13 cellular contexts compared by ENCODE assay signal in the genomic region with DNA sequence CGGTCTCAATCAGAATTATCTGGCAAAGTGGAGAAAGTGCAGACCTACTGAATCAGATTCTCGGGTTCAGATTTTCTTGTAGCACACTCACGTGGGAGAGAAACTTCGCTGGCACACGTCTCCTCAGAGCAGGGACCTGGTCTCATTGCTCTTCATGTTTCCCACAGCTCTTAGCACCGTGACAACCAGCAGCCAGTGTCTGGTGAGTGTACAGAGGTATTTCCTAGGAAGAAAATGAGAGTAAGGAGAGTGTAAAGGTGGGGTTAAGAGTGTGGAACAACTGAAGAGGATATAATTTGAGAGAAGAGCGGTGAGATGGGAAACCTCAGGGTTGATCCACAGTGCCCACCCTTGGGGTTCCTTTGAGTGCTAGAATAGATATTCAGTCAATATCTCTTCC.
DNase-seq lines count a peak whose midpoint lies in the region; ATAC-seq, FAIRE-seq and TF ChIP-seq lines count a peak whose summit lies in the region.
"Had no signal": no experiment of that assay in that cellular context is flagged by ENCODE, and none has a peak within 500 bp of the region (broad histone marks: within the 10 kb centered on the region; RNA-seq: fewer than 3 reads in every experiment).

No MANE protein-coding gene starts in this region.

- no peaks in the 10 kb centered on the region for H3K79me2 ChIP-seq in fibroblast of lung (ENCODE audit: control insufficient read depth, insufficient read depth, low read length)

- peaks cover 54% of the 10 kb centered on the region for H3K4me1 Mint-ChIP-seq in CD8-positive, alpha-beta T cell (ENCODE audit: low read depth)

- CTCF ChIA-PET in CD8-positive, alpha-beta T cell (lab: Charles Lee), result interaction anchor here (1.0 kb wide), 1 partner anchor 130 kb away, joined by 3 read pairs; the partner anchor contains the start of gene NEMF

- peak overlapping the region; percentile 4 for H3K9ac ChIP-seq in fibroblast of lung (ENCODE audit: insufficient read depth, low read length)

- H3K27me3 ChIP-seq in CD8-positive, alpha-beta T cell (ENCODE audit: insufficient read depth, low read length), result no peaks in the 10 kb centered on the region
- no peaks in the 10 kb centered on the region for H3K27me3 ChIP-seq in fibroblast of lung (ENCODE audit: control insufficient read depth, insufficient read depth, low read length)
- H3K27me3 ChIP-seq: foreskin keratinocyte had no signal

- intact Hi-C loops in CD8-positive, alpha-beta T cell (cut with DNase I, micrococcal nuclease), result loop anchor here in 1 of 2 experiments (2.0 kb wide), 1 partner anchor 21 kb away; no protein-coding TSS in a partner anchor

- no peaks in the 10 kb centered on the region for H3K9me3 ChIP-seq in CD8-positive, alpha-beta T cell (ENCODE audit: low read length)
- no peaks in the 10 kb centered on the region for H3K9me3 ChIP-seq in fibroblast of lung (ENCODE audit: control insufficient read depth, insufficient read depth, low read depth, low read length)

- TF ChIP-seq CTCF in CD8-positive, alpha-beta T cell (IDR thresholded peaks at IDR 0.05), result no peak
- TF ChIP-seq CTCF in fibroblast of lung (conservative IDR thresholded peaks at IDR 0.05 in 1 of 2, IDR thresholded peaks at IDR 0.05 in 1 of 2; ENCODE audit: low read depth in 1 of 2, low read length in 2 of 2), result no peak

- no peaks in the 10 kb centered on the region for H3K36me3 ChIP-seq in CD8-positive, alpha-beta T cell (ENCODE audit: insufficient read depth, low read length)
- H3K36me3 ChIP-seq in fibroblast of lung (ENCODE audit: control insufficient read depth, insufficient read depth, low read length), result no peaks in the 10 kb centered on the region

- POLR2A ChIA-PET in CD8-positive, alpha-beta T cell (lab: Charles Lee), result interaction anchor here (1.0 kb wide), 1 partner anchor 10 kb away, joined by 3 read pairs; no protein-coding TSS in a partner anchor

- H3K4me1 ChIP-seq in CD8-positive, alpha-beta T cell (ENCODE audit: insufficient read depth, low read length), result peaks cover 41% of the 10 kb centered on the region
- peaks cover 19% of the 10 kb centered on the region for H3K4me1 ChIP-seq in fibroblast of lung (ENCODE audit: control insufficient read depth, extremely low read depth, insufficient read depth, low read length)
- H3K4me1 ChIP-seq: foreskin keratinocyte had no signal

- no peak for FAIRE-seq in frontal cortex (lab: Jason Lieb, UNC)
- FAIRE-seq: bronchial epithelial cell had no signal

- H3K27me3 Mint-ChIP-seq in CD8-positive, alpha-beta T cell (ENCODE audit: low read depth), result no peaks in the 10 kb centered on the region

- peak overlapping the region; percentile 79 for H3K4me2 ChIP-seq in fibroblast of lung (ENCODE audit: extremely low read depth, insufficient read depth, low read length)

- no peak for DNase-seq in CD8-positive, alpha-beta T cell
- DNase-seq in fibroblast of lung (ENCODE audit: low read depth in 2 of 2) (peak in 1 of 2 donors; percentile 59), renal cortical epithelial cell (ENCODE audit: low read depth) (peak; percentile 61), COR-L47 (lab: John Stamatoyannopoulos, UW) (no peak), NOMO-1 (lab: John Stamatoyannopoulos, UW; ENCODE audit: unreplicated experiment in 2 of 2) (no peak), frontal cortex (ENCODE audit: low spot score in 2 of 2) (no peak)
- DNase-seq: foreskin keratinocyte, Karpas-422, NCI-H446 had no signal

- no peak for ATAC-seq in CD8-positive, alpha-beta T cell
- ATAC-seq in SK-N-SH treated with all-trans-retinoic acid at 6 μM for 48 hours, result peak; percentile 56
- ATAC-seq in HG03457 (IDR thresholded peaks at IDR 0.05; ENCODE audit: unreplicated experiment), result no peak
- ATAC-seq: foreskin keratinocyte had no signal

- no peak overlapping the region for H3K27ac ChIP-seq in CD8-positive, alpha-beta T cell (ENCODE audit: low read depth, low read length)
- peak overlapping the region; percentile 90 for H3K27ac ChIP-seq in fibroblast of lung (ENCODE audit: insufficient read depth, low read length)
- H3K27ac ChIP-seq: foreskin keratinocyte had no signal

- H3K9me3 Mint-ChIP-seq in CD8-positive, alpha-beta T cell, result no peaks in the 10 kb centered on the region

- no peak overlapping the region for H2AFZ ChIP-seq in fibroblast of lung (ENCODE audit: low read length)

- no peaks in the 10 kb centered on the region for H3K36me3 Mint-ChIP-seq in CD8-positive, alpha-beta T cell

- no peaks in the 10 kb centered on the region for H4K20me1 ChIP-seq in fibroblast of lung (ENCODE audit: control insufficient read depth, extremely low read depth, insufficient read depth, low read length)

- H3K27ac Mint-ChIP-seq in CD8-positive, alpha-beta T cell, result peak overlapping the region; percentile 78

- H3K4me3 ChIP-seq in CD8-positive, alpha-beta T cell (ENCODE audit: low read depth, low read length), result no peak overlapping the region
- peak overlapping the region in 1 of 4 experiments; percentile 32 for H3K4me3 ChIP-seq in fibroblast of lung (replicated peaks in 1 of 4; ENCODE audit: control extremely low read depth in 1 of 4, insufficient read depth in 1 of 4, low read depth in 3 of 4, low read length in 4 of 4)
- H3K4me3 ChIP-seq: lung had no signal

- H3K4me3 Mint-ChIP-seq in CD8-positive, alpha-beta T cell, result no peak overlapping the region

TF ChIP-seq in SK-N-SH treated with all-trans-retinoic acid at 6 μM for 48 hours, 23 proteins besides CTCF, POLR2A, EP300 and RAD21 (continues in another document):
- TF ChIP-seq ZC3H10 (CRISPR knock-in tag; IDR thresholded peaks at IDR 0.05) (no peak), ESRRG (CRISPR knock-in tag; IDR thresholded peaks at IDR 0.05) (no peak), POU6F1 (CRISPR knock-in tag; IDR thresholded peaks at IDR 0.05; ENCODE audit: borderline replicate concordance, low read depth) (no peak), OSR1 (CRISPR knock-in tag; IDR thresholded peaks at IDR 0.05) (no peak), ZNF70 (CRISPR knock-in tag; IDR thresholded peaks at IDR 0.05) (no peak), TCF4 (CRISPR knock-in tag; IDR thresholded peaks at IDR 0.05; ENCODE audit: borderline replicate concordance) (no peak), ARNTL (CRISPR knock-in tag; IDR thresholded peaks at IDR 0.05; ENCODE audit: borderline replicate concordance, low read depth) (no peak), RARB (CRISPR knock-in tag; IDR thresholded peaks at IDR 0.05) (no peak), TOX (CRISPR knock-in tag; IDR thresholded peaks at IDR 0.05; ENCODE audit: borderline replicate concordance) (no peak), CSDC2 (CRISPR knock-in tag; IDR thresholded peaks at IDR 0.05) (no peak), CREB5 (CRISPR knock-in tag; IDR thresholded peaks at IDR 0.05; ENCODE audit: low read depth) (no peak), GLIS3 (CRISPR knock-in tag; IDR thresholded peaks at IDR 0.05) (no peak), ZFP30 (CRISPR knock-in tag; IDR thresholded peaks at IDR 0.05) (no peak), ISL1 (CRISPR knock-in tag; IDR thresholded peaks at IDR 0.05) (no peak), ZNF565 (CRISPR knock-in tag; conservative IDR thresholded peaks at IDR 0.05; ENCODE audit: low read depth) (no peak)
- TF ChIP-seq, protein P1, sequence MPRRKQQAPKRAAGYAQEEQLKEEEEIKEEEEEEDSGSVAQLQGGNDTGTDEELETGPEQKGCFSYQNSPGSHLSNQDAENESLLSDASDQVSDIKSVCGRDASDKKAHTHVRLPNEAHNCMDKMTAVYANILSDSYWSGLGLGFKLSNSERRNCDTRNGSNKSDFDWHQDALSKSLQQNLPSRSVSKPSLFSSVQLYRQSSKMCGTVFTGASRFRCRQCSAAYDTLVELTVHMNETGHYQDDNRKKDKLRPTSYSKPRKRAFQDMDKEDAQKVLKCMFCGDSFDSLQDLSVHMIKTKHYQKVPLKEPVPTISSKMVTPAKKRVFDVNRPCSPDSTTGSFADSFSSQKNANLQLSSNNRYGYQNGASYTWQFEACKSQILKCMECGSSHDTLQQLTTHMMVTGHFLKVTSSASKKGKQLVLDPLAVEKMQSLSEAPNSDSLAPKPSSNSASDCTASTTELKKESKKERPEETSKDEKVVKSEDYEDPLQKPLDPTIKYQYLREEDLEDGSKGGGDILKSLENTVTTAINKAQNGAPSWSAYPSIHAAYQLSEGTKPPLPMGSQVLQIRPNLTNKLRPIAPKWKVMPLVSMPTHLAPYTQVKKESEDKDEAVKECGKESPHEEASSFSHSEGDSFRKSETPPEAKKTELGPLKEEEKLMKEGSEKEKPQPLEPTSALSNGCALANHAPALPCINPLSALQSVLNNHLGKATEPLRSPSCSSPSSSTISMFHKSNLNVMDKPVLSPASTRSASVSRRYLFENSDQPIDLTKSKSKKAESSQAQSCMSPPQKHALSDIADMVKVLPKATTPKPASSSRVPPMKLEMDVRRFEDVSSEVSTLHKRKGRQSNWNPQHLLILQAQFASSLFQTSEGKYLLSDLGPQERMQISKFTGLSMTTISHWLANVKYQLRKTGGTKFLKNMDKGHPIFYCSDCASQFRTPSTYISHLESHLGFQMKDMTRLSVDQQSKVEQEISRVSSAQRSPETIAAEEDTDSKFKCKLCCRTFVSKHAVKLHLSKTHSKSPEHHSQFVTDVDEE (CRISPR knock-in tag; IDR thresholded peaks at IDR 0.05), result no peak
